Comparison of ENCODE assay signal across 8 cellular contexts in genomic region chr3:136750922-136751258, GRCh38. TPM values are rescaled to one million over a fixed set of nuclear protein-coding genes. Genes with fewer than 3 reads are reported as not detected.
DNase-seq lines count a peak whose midpoint lies in the region; ATAC-seq and TF ChIP-seq lines count a peak whose summit lies in the region.

No MANE protein-coding gene starts in this region.

- whole genome bisulfite sequencing in smooth muscle cell (ENCODE audit: low lambda C conversion rate), result 2% methylated on average over 7 of the region's 7 CpGs

- peak overlapping the region; percentile 1 for H2AFZ ChIP-seq in smooth muscle cell (ENCODE audit: low read depth)

- intact Hi-C loops in activated CD4-positive, alpha-beta memory T cell treated with anti-CD3 and anti-CD28 coated beads for 36 hours (cut with micrococcal nuclease), result loop anchor here (1.0 to 5.0 kb wide), 4 partner anchors 17 to 604 kb away; no protein-coding TSS in a partner anchor

- H3K27ac Mint-ChIP-seq in activated CD4-positive, alpha-beta memory T cell treated with anti-CD3 and anti-CD28 coated beads for 36 hours, result peak overlapping the region; percentile 91

- H3K27me3 ChIP-seq in smooth muscle cell (ENCODE audit: low read depth), result no peaks in the 10 kb centered on the region

- H3K4me1 ChIP-seq in smooth muscle cell (ENCODE audit: low read depth), result peaks cover 31% of the 10 kb centered on the region

- peak overlapping the region; percentile 97 for H3K4me3 ChIP-seq in GM12865 (ENCODE audit: low read depth, low read length)
- H3K4me3 ChIP-seq in smooth muscle cell, result peak overlapping the region; percentile 95

- H3K4me2 ChIP-seq in smooth muscle cell, result peak overlapping the region; percentile 95

- no peaks in the 10 kb centered on the region for H3K9me3 ChIP-seq in smooth muscle cell (replicated peaks; ENCODE audit: low read depth)

- H3K36me3 ChIP-seq in smooth muscle cell (ENCODE audit: low read depth), result no peaks in the 10 kb centered on the region

- H4K20me1 ChIP-seq in smooth muscle cell (ENCODE audit: low read depth), result peaks cover 28% of the 10 kb centered on the region

- no peak for ATAC-seq in HG03520 (IDR thresholded peaks at IDR 0.05; ENCODE audit: unreplicated experiment)

- H3K9ac ChIP-seq in smooth muscle cell (ENCODE audit: low read depth), result peak overlapping the region; percentile 95

- H3K36me3 Mint-ChIP-seq in activated CD4-positive, alpha-beta memory T cell treated with anti-CD3 and anti-CD28 coated beads for 36 hours, result peaks cover 6% of the 10 kb centered on the region

- H3K27ac ChIP-seq in smooth muscle cell (ENCODE audit: low read depth), result peak overlapping the region; percentile 98

- H3K9me3 Mint-ChIP-seq in activated CD4-positive, alpha-beta memory T cell treated with anti-CD3 and anti-CD28 coated beads for 36 hours, result no peaks in the 10 kb centered on the region

- DNase-seq in GM12865 (ENCODE audit: low read depth), result no peak
- no peak for DNase-seq in activated CD4-positive, alpha-beta memory T cell treated with anti-CD3 and anti-CD28 coated beads for 36 hours
- peak; percentile 28 for DNase-seq in hepatic stellate cell (ENCODE audit: low spot score)
- no peak for DNase-seq in smooth muscle cell (lab: John Stamatoyannopoulos, UW; ENCODE audit: unreplicated experiment)
- DNase-seq in GM20000 (ENCODE audit: low spot score), result no peak
- DNase-seq in NCI-H2081 treated with DMSO at 0.1 percent for 48 hours (lab: John Stamatoyannopoulos, UW), result no peak
- DNase-seq in epidermal melanocyte (ENCODE audit: insufficient read length, low spot score), result no peak

- CTCF ChIA-PET in activated CD4-positive, alpha-beta memory T cell treated with anti-CD3 and anti-CD28 coated beads for 36 hours (lab: Charles Lee), result no interaction called here

- peak overlapping the region; percentile 77 for H3K4me3 Mint-ChIP-seq in activated CD4-positive, alpha-beta memory T cell treated with anti-CD3 and anti-CD28 coated beads for 36 hours

- H3K4me1 Mint-ChIP-seq in activated CD4-positive, alpha-beta memory T cell treated with anti-CD3 and anti-CD28 coated beads for 36 hours (ENCODE audit: low read depth), result peaks cover 43% of the 10 kb centered on the region

- H3F3A ChIP-seq in smooth muscle cell (ENCODE audit: low read depth), result peaks cover 13% of the 10 kb centered on the region

- H3K27me3 Mint-ChIP-seq in activated CD4-positive, alpha-beta memory T cell treated with anti-CD3 and anti-CD28 coated beads for 36 hours, result no peaks in the 10 kb centered on the region

- H3K79me2 ChIP-seq in smooth muscle cell (ENCODE audit: low read depth), result peaks cover 51% of the 10 kb centered on the region

- POLR2A ChIA-PET in activated CD4-positive, alpha-beta memory T cell treated with anti-CD3 and anti-CD28 coated beads for 36 hours (lab: Charles Lee), result interaction anchor here (2.7 to 3.2 kb wide), 2 partner anchors 111 to 555 kb away, joined by 43 to 46 read pairs; partner anchors contain the start of genes MSL2 and NCK1

- TF ChIP-seq CTCF in GM12865 (IDR thresholded peaks at IDR 0.05; ENCODE audit: insufficient read depth, low read depth, low read length, missing control alignments), result no peak
- no peak for TF ChIP-seq CTCF in smooth muscle cell (IDR thresholded peaks at IDR 0.05; ENCODE audit: borderline replicate concordance, insufficient read depth, poor library complexity, severe bottlenecking)
- no peak for TF ChIP-seq CTCF in GM20000 (IDR thresholded peaks at IDR 0.05; ENCODE audit: extremely low read depth, missing control alignments)

RNA-seq across cellular contexts. Expression of gene STAG1, which starts 1.3 kb away (rescaled TPM):
- total RNA-seq in activated CD4-positive, alpha-beta memory T cell treated with anti-CD3 and anti-CD28 coated beads for 36 hours, result 10 to 100 TPM; 30.6 to 32.3 TPM
- 29.5 and 38.6 TPM in 2 replicates for total RNA-seq in smooth muscle cell
- 10.3 and 14.6 TPM in 2 replicates for polyA plus RNA-seq in smooth muscle cell
